8 cellular contexts compared by ENCODE assay signal in the genomic region with DNA sequence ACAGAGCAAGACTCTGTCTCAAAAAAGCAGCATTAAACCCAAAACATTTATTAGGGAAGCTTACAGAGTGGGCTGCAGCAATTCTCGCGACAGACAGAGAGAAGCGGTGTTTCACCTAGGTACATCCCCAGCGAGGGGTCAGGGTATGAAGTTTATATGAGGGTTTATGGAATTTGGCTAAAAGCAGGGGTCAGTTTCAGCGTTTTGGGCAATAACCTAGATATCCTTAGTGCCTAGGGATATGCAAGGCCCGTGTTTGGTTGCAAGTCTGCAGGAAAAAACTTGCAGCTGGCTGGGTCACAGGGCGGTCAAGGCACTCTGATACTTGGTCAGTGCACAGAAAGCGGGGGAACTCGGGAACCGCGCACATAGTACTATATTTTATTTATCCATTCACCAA. TPM values are rescaled to one million over a fixed set of nuclear protein-coding genes. Genes with fewer than 3 reads are reported as not detected.
A peak's percentile ranks its signal among the peaks of the same experiment; 100 is the strongest.
DNase-seq lines count a peak whose midpoint lies in the region; ATAC-seq, FAIRE-seq and TF ChIP-seq lines count a peak whose summit lies in the region.

No MANE protein-coding gene starts in this region.

- no peaks in the 10 kb centered on the region for H3K27me3 Mint-ChIP-seq in activated naive CD8-positive, alpha-beta T cell treated with anti-CD3 and anti-CD28 coated beads for 36 hours

- ATAC-seq in HG03139 (IDR thresholded peaks at IDR 0.05; ENCODE audit: unreplicated experiment): peak; percentile 14
- no peak for ATAC-seq in GM21723 (IDR thresholded peaks at IDR 0.05; ENCODE audit: unreplicated experiment)
- no peak for ATAC-seq in HG03159 (IDR thresholded peaks at IDR 0.05; ENCODE audit: unreplicated experiment)

- H3K27me3 ChIP-seq in BE2C: no peaks in the 10 kb centered on the region
- no peaks in the 10 kb centered on the region for H3K27me3 ChIP-seq in keratinocyte (ENCODE audit: control insufficient read depth, extremely low read depth, insufficient read depth, low read length)
- H3K27me3 ChIP-seq in subcutaneous abdominal adipose tissue (ENCODE audit: control insufficient read depth in 5 of 5, insufficient read depth in 4 of 5, low read length in 5 of 5): no peaks in the 10 kb centered on the region

- H3K36me3 ChIP-seq in BE2C (no peaks in the 10 kb centered on the region; the same call in none of the 2 replicates), keratinocyte (ENCODE audit: control insufficient read depth in 2 of 2, extremely low read depth in 1 of 2, insufficient read depth in 2 of 2, low read length in 2 of 2) (peaks cover 5 to 20% of the 10 kb centered on the region in 2 experiments), subcutaneous abdominal adipose tissue (ENCODE audit: control insufficient read depth in 5 of 5, insufficient read depth in 5 of 5, low read length in 5 of 5) (peaks cover 9 to 28% (median 15%) of the 10 kb centered on the region in 5 donors)

- no peaks in the 10 kb centered on the region for H3K9me3 Mint-ChIP-seq in activated naive CD8-positive, alpha-beta T cell treated with anti-CD3 and anti-CD28 coated beads for 36 hours

- H3K4me1 Mint-ChIP-seq in activated naive CD8-positive, alpha-beta T cell treated with anti-CD3 and anti-CD28 coated beads for 36 hours: peaks cover 17% of the 10 kb centered on the region

- peaks cover 6% of the 10 kb centered on the region for H3K36me3 Mint-ChIP-seq in activated naive CD8-positive, alpha-beta T cell treated with anti-CD3 and anti-CD28 coated beads for 36 hours

- H3K4me3 ChIP-seq in BE2C (ENCODE audit: low read depth, low read length) (peak overlapping the region; percentile 77), keratinocyte (ENCODE audit: control insufficient read depth in 2 of 3, extremely low read depth in 1 of 3, insufficient read depth in 2 of 3, low read depth in 1 of 3, low read length in 3 of 3) (peak overlapping the region; percentile 1 to 99 (median 98)), subcutaneous abdominal adipose tissue (ENCODE audit: low read depth in 1 of 5, low read length in 5 of 5) (peak overlapping the region; percentile 70 to 100 (median 93))

- H3K9me1 ChIP-seq in keratinocyte (ENCODE audit: control insufficient read depth, extremely low read depth, insufficient read depth, low read length): no peaks in the 10 kb centered on the region

- peak overlapping the region; percentile 98 for H3K4me2 ChIP-seq in keratinocyte (ENCODE audit: control insufficient read depth, extremely low read depth, insufficient read depth, low read depth, low read length)

- DNase-seq in BE2C: no peak
- DNase-seq in activated naive CD8-positive, alpha-beta T cell treated with anti-CD3 and anti-CD28 coated beads for 36 hours: no peak
- no peak for DNase-seq in keratinocyte (ENCODE audit: low read depth, low spot score)
- no peak for DNase-seq in GM19238 (ENCODE audit: insufficient read length, low spot score)

- no peak for FAIRE-seq in keratinocyte (lab: Jason Lieb, UNC)

- H4K20me1 ChIP-seq in keratinocyte (ENCODE audit: control insufficient read depth, extremely low read depth, insufficient read depth, low read length): no peaks in the 10 kb centered on the region

- peaks cover 28% of the 10 kb centered on the region for H3K79me2 ChIP-seq in keratinocyte (ENCODE audit: control insufficient read depth, insufficient read depth, low read length)

- H3K4me1 ChIP-seq in BE2C: no peaks in the 10 kb centered on the region
- H3K4me1 ChIP-seq in keratinocyte (ENCODE audit: control insufficient read depth, extremely low read depth, insufficient read depth, low read length): peaks cover 17% of the 10 kb centered on the region
- H3K4me1 ChIP-seq in subcutaneous abdominal adipose tissue (ENCODE audit: control insufficient read depth in 5 of 5, insufficient read depth in 5 of 5, low read length in 5 of 5): peaks cover 5 to 24% (median 21%) of the 10 kb centered on the region in 5 donors

- peak overlapping the region; percentile 66 for H2AFZ ChIP-seq in keratinocyte (ENCODE audit: control insufficient read depth, low read length)

- H3K27ac Mint-ChIP-seq in activated naive CD8-positive, alpha-beta T cell treated with anti-CD3 and anti-CD28 coated beads for 36 hours: peak overlapping the region; percentile 25

- dilution Hi-C loops in keratinocyte (cut with MboI; ENCODE audit: extremely low pct_ligation_motif_present, low sequenced_read_pairs): no loop called here

- H3K9me3 ChIP-seq in BE2C (no peaks in the 10 kb centered on the region), keratinocyte (ENCODE audit: control insufficient read depth, low read depth, low read length) (no peaks in the 10 kb centered on the region), subcutaneous abdominal adipose tissue (ENCODE audit: control insufficient read depth in 5 of 5, low read length in 5 of 5) (no peaks in the 10 kb centered on the region)

- H3K9ac ChIP-seq in keratinocyte (ENCODE audit: control insufficient read depth, extremely low read depth, insufficient read depth, low read length) (peak overlapping the region; percentile 97), subcutaneous abdominal adipose tissue (ENCODE audit: low read length in 5 of 5) (peak overlapping the region in 4 of 5 donors; percentile 62 to 99 (median 86))

- H3K4me3 Mint-ChIP-seq in activated naive CD8-positive, alpha-beta T cell treated with anti-CD3 and anti-CD28 coated beads for 36 hours: peak overlapping the region; percentile 99

- no peak for TF ChIP-seq CTCF in BE2C (IDR thresholded peaks at IDR 0.05; ENCODE audit: low read depth, low read length)
- TF ChIP-seq CTCF in keratinocyte (optimal IDR thresholded peaks at IDR 0.05 in 1 of 3, IDR thresholded peaks at IDR 0.05 in 1 of 3, conservative IDR thresholded peaks at IDR 0.05 in 1 of 3; ENCODE audit: extremely low read depth in 1 of 3, insufficient read depth in 2 of 3, low read length in 3 of 3): no peak

- H3K27ac ChIP-seq in keratinocyte (ENCODE audit: control insufficient read depth, insufficient read depth, low read length) (peak overlapping the region; percentile 40), subcutaneous abdominal adipose tissue (ENCODE audit: low read depth, low read length) (no peak overlapping the region)

RNA-seq across cellular contexts. Expression of a gene that starts 0.6 kb away (rescaled TPM):
- 3.3 TPM for polyA plus RNA-seq in BE2C (2012; ENCODE audit: insufficient read depth, insufficient read length, low read depth)
- 10 to 100 TPM; 45.1 to 45.8 TPM for total RNA-seq in activated naive CD8-positive, alpha-beta T cell treated with anti-CD3 and anti-CD28 coated beads for 36 hours
- polyA plus RNA-seq in keratinocyte: 22.2 to 28.3 TPM (median 24.4 TPM) in 3 replicates
- polyA plus RNA-seq in keratinocyte (2011; ENCODE audit: low read depth): 13.4 TPM
- 18.0 and 23.1 TPM in 2 replicates for polyA plus RNA-seq in keratinocyte (2011; cell fraction: cytosol; rRNA removed)
- polyA plus RNA-seq in keratinocyte (2011; cell fraction: nucleus; rRNA removed): 23.0 and 25.5 TPM in 2 replicates
- polyA plus RNA-seq in keratinocyte (2012; ENCODE audit: low replicate concordance): 15.4 and 21.4 TPM in 2 replicates
- polyA minus RNA-seq in keratinocyte: 13.8 to 31.9 TPM (median 27.4 TPM) in 3 replicates
- 20.7 TPM for polyA minus RNA-seq in keratinocyte (2011; cell fraction: cytosol; rRNA and poly(A)+ RNA removed)
- polyA minus RNA-seq in keratinocyte (2011; cell fraction: nucleus; rRNA and poly(A)+ RNA removed): 13.3 and 20.3 TPM in 2 replicates

RNA-seq across cellular contexts. Expression of a gene that starts 48.1 kb away (rescaled TPM):
- 20.6 TPM for polyA plus RNA-seq in BE2C (2012; ENCODE audit: insufficient read depth, insufficient read length, low read depth)
- total RNA-seq in activated naive CD8-positive, alpha-beta T cell treated with anti-CD3 and anti-CD28 coated beads for 36 hours: 10 to 100 TPM; 72.7 to 76.1 TPM
- polyA plus RNA-seq in keratinocyte: 6.6 to 16.3 TPM (median 14.0 TPM) in 3 replicates
- 22.3 TPM for polyA plus RNA-seq in keratinocyte (2011; ENCODE audit: low read depth)
- polyA plus RNA-seq in keratinocyte (2011; cell fraction: cytosol; rRNA removed): 10.0 and 12.1 TPM in 2 replicates
- 41.3 and 42.1 TPM in 2 replicates for polyA plus RNA-seq in keratinocyte (2011; cell fraction: nucleus; rRNA removed)
- polyA plus RNA-seq in keratinocyte (2012; ENCODE audit: low replicate concordance): 10.4 and 22.4 TPM in 2 replicates
- polyA minus RNA-seq in keratinocyte: 4.6 to 13.2 TPM (median 12.5 TPM) in 3 replicates
- 5.9 TPM for polyA minus RNA-seq in keratinocyte (2011; cell fraction: cytosol; rRNA and poly(A)+ RNA removed)
- polyA minus RNA-seq in keratinocyte (2011; cell fraction: nucleus; rRNA and poly(A)+ RNA removed): 6.0 and 9.5 TPM in 2 replicates

RNA-seq across cellular contexts. Expression of a gene that starts 48.5 kb away (rescaled TPM):
- 282 TPM for polyA plus RNA-seq in BE2C (2012; ENCODE audit: insufficient read depth, insufficient read length, low read depth)
- 100 to 1,000 TPM; 142 to 143 TPM for total RNA-seq in activated naive CD8-positive, alpha-beta T cell treated with anti-CD3 and anti-CD28 coated beads for 36 hours
- polyA plus RNA-seq in keratinocyte: 98.7 to 112 TPM (median 101 TPM) in 3 replicates
- 251 TPM for polyA plus RNA-seq in keratinocyte (2011; ENCODE audit: low read depth)
- 67.2 and 80.4 TPM in 2 replicates for polyA plus RNA-seq in keratinocyte (2011; cell fraction: cytosol; rRNA removed)
- polyA plus RNA-seq in keratinocyte (2011; cell fraction: nucleus; rRNA removed): 427 and 525 TPM in 2 replicates
- polyA plus RNA-seq in keratinocyte (2012; ENCODE audit: low replicate concordance): 134 and 162 TPM in 2 replicates
- polyA minus RNA-seq in keratinocyte: 399 to 611 TPM (median 401 TPM) in 3 replicates
- 139 TPM for polyA minus RNA-seq in keratinocyte (2011; cell fraction: cytosol; rRNA and poly(A)+ RNA removed)
- polyA minus RNA-seq in keratinocyte (2011; cell fraction: nucleus; rRNA and poly(A)+ RNA removed): 592 and 724 TPM in 2 replicates
